In the genomic region with DNA sequence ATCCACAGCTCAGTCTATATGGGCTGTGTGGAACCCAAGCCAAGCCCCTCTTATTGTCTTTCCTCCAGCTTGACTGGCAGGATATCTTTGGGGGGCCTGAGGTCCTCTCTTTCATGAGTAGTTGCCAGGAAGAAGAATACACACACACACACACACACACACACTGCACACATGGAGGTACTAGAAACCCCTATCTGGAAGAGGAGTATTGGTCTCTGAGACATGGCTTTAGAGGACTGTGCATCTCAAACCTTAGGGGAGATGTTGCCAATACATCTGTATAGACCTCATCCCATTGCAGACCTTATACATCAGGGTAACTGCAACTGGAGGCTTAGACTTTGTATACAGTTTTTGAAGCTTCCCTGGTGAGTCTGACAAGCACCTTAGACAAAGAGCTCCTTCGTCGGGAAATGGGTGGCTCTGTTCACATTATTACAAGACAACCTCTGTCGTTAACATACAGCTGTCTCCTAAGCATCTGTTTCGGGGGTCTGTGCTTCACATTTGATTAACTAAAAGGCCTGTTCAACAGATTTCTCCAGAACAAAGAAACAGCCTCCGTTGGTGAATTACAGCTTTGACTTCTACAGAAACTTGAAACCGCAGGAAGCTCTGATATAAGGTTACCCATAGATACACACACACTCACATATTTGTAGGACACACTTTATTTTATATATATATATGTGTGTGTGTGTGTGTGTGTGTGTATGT, we compare ENCODE assay signal across 16 cellular contexts. TPM values are rescaled to one million over a fixed set of nuclear protein-coding genes. Genes with fewer than 3 reads are reported as not detected.
"Had no signal": no experiment of that assay in that cellular context is flagged by ENCODE, and none has a peak within 500 bp of the region (broad histone marks: within the 10 kb centered on the region; RNA-seq: fewer than 3 reads in every experiment).

No MANE protein-coding gene starts in this region.

- H3K9me3 Mint-ChIP-seq: activated CD8-positive, alpha-beta T cell treated with anti-CD3 and anti-CD28 coated beads for 36 hours had no signal

- DNase-seq: activated CD4-positive, alpha-beta T cell treated with anti-CD3 and anti-CD28 coated beads for 36 hours; activated CD8-positive, alpha-beta T cell treated with anti-CD3 and anti-CD28 coated beads for 36 hours; activated effector memory CD4-positive, alpha-beta T cell treated with Interleukin-2 at 50 U/mL for 16 hours; activated naive CD4-positive, alpha-beta T cell treated with anti-CD3 and anti-CD28 coated beads, Interleukin-2, amount 50 U/mL, for 16 hours; activated T-cell treated with anti-CD3 and anti-CD28 coated beads, Interleukin-2, amount 50 U/mL, for 4 hours; dorsolateral prefrontal cortex; erythroblast; gastrocnemius medialis; heart left ventricle; left cardiac atrium; midbrain; retina; stimulated activated CD4-positive, alpha-beta T cell treated with anti-CD3 and anti-CD28 coated beads, Interleukin-15, amount 100 ng/mL, for 24 hours; stimulated activated CD4-positive, alpha-beta T cell treated with anti-CD3 and anti-CD28 coated beads, Interleukin-4, amount 100 ng/mL, for 1 hour; stimulated activated naive CD4-positive, alpha-beta T cell; WERI-Rb-1 had no signal

- H3K4me3 Mint-ChIP-seq: activated CD4-positive, alpha-beta T cell treated with anti-CD3 and anti-CD28 coated beads for 36 hours; activated CD8-positive, alpha-beta T cell treated with anti-CD3 and anti-CD28 coated beads for 36 hours; activated T-cell treated with anti-CD3 and anti-CD28 coated beads, Interleukin-2, amount 50 U/mL, for 4 hours had no signal

- H3K27ac Mint-ChIP-seq: activated CD4-positive, alpha-beta T cell treated with anti-CD3 and anti-CD28 coated beads for 36 hours; activated CD8-positive, alpha-beta T cell treated with anti-CD3 and anti-CD28 coated beads for 36 hours had no signal

- ATAC-seq: activated CD4-positive, alpha-beta T cell treated with anti-CD3 and anti-CD28 coated beads for 36 hours; activated CD8-positive, alpha-beta T cell treated with anti-CD3 and anti-CD28 coated beads for 36 hours; activated T-cell treated with anti-CD3 and anti-CD28 coated beads, Interleukin-2, amount 50 U/mL, for 4 hours; gastrocnemius medialis; heart left ventricle; left cardiac atrium had no signal

RNA-seq across cellular contexts. Expression of gene ENTREP1, which starts 5.5 kb away (rescaled TPM):
- total RNA-seq: activated CD4-positive, alpha-beta T cell treated with anti-CD3 and anti-CD28 coated beads for 36 hours; activated CD8-positive, alpha-beta T cell treated with anti-CD3 and anti-CD28 coated beads for 36 hours had no signal
